Comparison of ENCODE assay signal across 15 cellular contexts in the genomic region with DNA sequence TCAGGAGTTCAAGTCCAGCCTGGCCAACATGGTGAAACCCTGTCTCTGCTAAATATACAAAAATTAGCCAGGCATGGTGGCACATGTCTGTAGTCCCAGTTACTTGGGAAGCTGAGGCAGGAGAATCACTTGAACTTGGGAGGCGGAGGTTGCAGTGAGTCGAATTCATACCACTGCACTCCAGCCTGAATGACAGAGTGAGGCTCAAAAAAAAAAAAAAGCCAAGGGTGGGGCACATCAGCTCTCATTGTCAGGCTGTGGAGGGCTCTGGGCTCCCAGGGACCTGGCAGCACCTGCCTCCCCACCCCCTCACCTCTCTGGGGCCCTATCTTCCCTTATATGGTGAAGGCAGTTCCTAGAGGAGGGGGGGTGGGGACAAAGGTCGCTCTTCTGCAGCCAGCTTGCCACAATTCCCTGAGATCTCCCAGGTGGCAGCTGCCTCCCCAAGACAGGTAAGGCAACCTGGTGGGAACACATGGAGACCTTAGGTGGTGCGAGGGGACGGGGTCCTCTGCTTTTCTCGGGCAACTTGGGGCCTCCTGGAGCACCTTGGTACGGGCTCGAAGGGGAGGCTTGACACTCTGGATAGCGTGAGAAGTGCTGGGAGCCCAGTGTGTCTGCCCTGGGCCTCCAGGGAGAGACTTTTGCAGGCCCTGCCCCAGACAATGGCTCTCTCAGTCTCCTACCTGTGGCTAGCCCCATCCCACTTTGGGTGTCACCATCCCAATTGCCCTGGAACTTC. TPM values are rescaled to one million over a fixed set of nuclear protein-coding genes. Genes with fewer than 3 reads are reported as not detected.
DNase-seq lines count a peak whose midpoint lies in the region; ATAC-seq and TF ChIP-seq lines count a peak whose summit lies in the region.
"Had no signal": no experiment of that assay in that cellular context is flagged by ENCODE, and none has a peak within 500 bp of the region (broad histone marks: within the 10 kb centered on the region; RNA-seq: fewer than 3 reads in every experiment).

A gene (plus strand): TSS at position 407 of the 742 bp plus-strand sequence. CDS start 4,656 bp downstream, outside the sequence.

- TF ChIP-seq CTCF in colonic mucosa (IDR thresholded peaks at IDR 0.05): no peak
- TF ChIP-seq CTCF in OCI-LY7 (conservative IDR thresholded peaks at IDR 0.05; ENCODE audit: low read length): no peak

- no TSS peak for BruUV-seq in OCI-LY7 (replicated peaks; lab: Mats Ljungman, UMichigan)

- H2AFZ ChIP-seq in OCI-LY7 (ENCODE audit: low read length): no peak within 1 kb of the TSS

- peak within 1 kb of the TSS; percentile 88 for H3K27ac ChIP-seq in colonic mucosa
- peak within 1 kb of the TSS; percentile 77 for H3K27ac ChIP-seq in muscle layer of duodenum (ENCODE audit: low read length)
- no peak within 1 kb of the TSS for H3K27ac ChIP-seq in OCI-LY7 (ENCODE audit: low read depth, low read length, poor library complexity, severe bottlenecking)

- intact Hi-C loops in colonic mucosa (cut with DNase I): no loop called here
- intact Hi-C loops in OCI-LY7 (cut with micrococcal nuclease; ENCODE audit: unreplicated experiment): no loop called here
- intact Hi-C loops in cardiac septum (cut with DNase I): no loop called here

- ATAC-seq in GM21390 (IDR thresholded peaks at IDR 0.05; ENCODE audit: unreplicated experiment): no peak
- ATAC-seq: activated CD8-positive, alpha-beta memory T cell treated with anti-CD3 and anti-CD28 coated beads, Interleukin-2, amount 10 ng/mL, durations not matched to agents 7 days and 5 days had no signal

- H3K4me3 ChIP-seq in colonic mucosa (peak within 1 kb of the TSS; percentile 59), muscle layer of duodenum (ENCODE audit: low read depth in 1 of 2, low read length in 2 of 2) (peak within 1 kb of the TSS in 1 of 2 donors; percentile 33), MG63 (no peak within 1 kb of the TSS), OCI-LY7 (ENCODE audit: low read depth, low read length, poor library complexity, severe bottlenecking) (no peak within 1 kb of the TSS)

- no peaks in the 10 kb centered on the region for H3K9me2 ChIP-seq in OCI-LY7 (ENCODE audit: insufficient read depth, low read length)

- H3K27me3 ChIP-seq in colonic mucosa (no peaks in the 10 kb centered on the region), muscle layer of duodenum (ENCODE audit: low read depth, low read length) (no peaks in the 10 kb centered on the region), MG63 (no peaks in the 10 kb centered on the region)

- H3K9me3 ChIP-seq in colonic mucosa: no peaks in the 10 kb centered on the region
- H3K9me3 ChIP-seq in muscle layer of duodenum (ENCODE audit: control insufficient read depth in 1 of 2, low read length in 2 of 2): no peaks in the 10 kb centered on the region
- H3K9me3 ChIP-seq in MG63: no peaks in the 10 kb centered on the region
- no peaks in the 10 kb centered on the region for H3K9me3 ChIP-seq in OCI-LY7 (ENCODE audit: low read length)

- POLR2A ChIA-PET in OCI-LY7 (lab: Charles Lee): no interaction called here

- no peaks in the 10 kb centered on the region for H4K20me1 ChIP-seq in OCI-LY7 (ENCODE audit: insufficient read depth, low read length)

- H3K36me3 ChIP-seq in colonic mucosa (no peaks in the 10 kb centered on the region), muscle layer of duodenum (ENCODE audit: control insufficient read depth in 1 of 2, insufficient read depth in 2 of 2, low read length in 2 of 2) (no peaks in the 10 kb centered on the region), MG63 (no peaks in the 10 kb centered on the region), OCI-LY7 (ENCODE audit: insufficient read depth, low read length) (no peaks in the 10 kb centered on the region)

- H3K4me1 ChIP-seq in colonic mucosa (peaks cover 4% of the 10 kb centered on the region), muscle layer of duodenum (ENCODE audit: control insufficient read depth in 1 of 2, insufficient read depth in 2 of 2, low read length in 2 of 2) (no peaks in the 10 kb centered on the region), OCI-LY7 (ENCODE audit: insufficient read depth, low read length, poor library complexity, severe bottlenecking) (no peaks in the 10 kb centered on the region)

- H3K9ac ChIP-seq in colonic mucosa (ENCODE audit: low read depth in 2 of 2, low read length in 2 of 2): peak within 1 kb of the TSS; percentile 88 to 97

- H3K79me2 ChIP-seq in OCI-LY7 (ENCODE audit: insufficient read depth, low read depth, low read length): no peaks in the 10 kb centered on the region

- CTCF ChIA-PET in OCI-LY7 (lab: Charles Lee; ENCODE audit: unreplicated experiment): no interaction called here

- H3K4me2 ChIP-seq in OCI-LY7 (ENCODE audit: low read length): no peak within 1 kb of the TSS

- DNase-seq in DMS153 treated with DMSO at 0.1 percent for 48 hours (lab: John Stamatoyannopoulos, UW; ENCODE audit: unreplicated experiment) (peak; percentile 8), NCI-H1436 (lab: John Stamatoyannopoulos, UW) (peak; percentile 78), colonic mucosa (peak; percentile 94), MG63 (no peak), OCI-LY7 (ENCODE audit: low spot score) (no peak), cardiac septum (ENCODE audit: low spot score) (no peak)
- DNase-seq: activated CD4-positive, CD25-positive, alpha-beta regulatory T cell; activated CD8-positive, alpha-beta memory T cell treated with anti-CD3 and anti-CD28 coated beads, Interleukin-2, amount 10 ng/mL, durations not matched to agents 7 days and 5 days; activated naive CD4-positive, alpha-beta T cell treated with Interleukin-2 at 50 U/mL for 16 hours; effector CD8-positive, alpha-beta T cell had no signal

RNA-seq across cellular contexts. Expression of the gene that starts here (rescaled TPM):
- total RNA-seq in colonic mucosa (100 to 1,000 TPM; 545 to 634 TPM), OCI-LY7 (2022) (not detected in 2 replicates), cardiac septum (not detected)
- not detected in 2 replicates for total RNA-seq in MG63 (2014; rRNA removed; shearing (Covaris generic); ENCODE audit: low replicate concordance)
- 0.47 TPM in 1 of 2 replicates, not detected in the other for total RNA-seq in OCI-LY7 (2014; rRNA removed; shearing (Covaris generic))
- total RNA-seq: lung microvascular endothelial cell; skeletal muscle tissue; T-helper 1 cell treated with Interleukin-12 subunit alpha and Interleukin-12 subunit beta and Interleukin-4 antibody, amounts not matched to agents 30 ng/mL and 1 ng/mL, for 36 hours had no signal

Comparison
In these comparisons a context has a peak if more than half of its experiments do, and no peak if none do; other contexts are left out.
1. RNA of the gene that starts here (total RNA-seq): 545 to 634 TPM in colonic mucosa; 0.47 TPM in OCI-LY7, not detected in MG63 and not detected in cardiac septum (single experiment); every median in the first group is over 100 times any median in the second.
2. DNase-seq: peak in DMS153 treated with DMSO at 0.1 percent for 48 hours (single experiment), NCI-H1436 (single experiment) and colonic mucosa (single experiment); none in MG63 (single experiment), OCI-LY7 (single experiment) and cardiac septum (single experiment).